Comparison of ENCODE assay signal across 1 cellular context in the genomic region with DNA sequence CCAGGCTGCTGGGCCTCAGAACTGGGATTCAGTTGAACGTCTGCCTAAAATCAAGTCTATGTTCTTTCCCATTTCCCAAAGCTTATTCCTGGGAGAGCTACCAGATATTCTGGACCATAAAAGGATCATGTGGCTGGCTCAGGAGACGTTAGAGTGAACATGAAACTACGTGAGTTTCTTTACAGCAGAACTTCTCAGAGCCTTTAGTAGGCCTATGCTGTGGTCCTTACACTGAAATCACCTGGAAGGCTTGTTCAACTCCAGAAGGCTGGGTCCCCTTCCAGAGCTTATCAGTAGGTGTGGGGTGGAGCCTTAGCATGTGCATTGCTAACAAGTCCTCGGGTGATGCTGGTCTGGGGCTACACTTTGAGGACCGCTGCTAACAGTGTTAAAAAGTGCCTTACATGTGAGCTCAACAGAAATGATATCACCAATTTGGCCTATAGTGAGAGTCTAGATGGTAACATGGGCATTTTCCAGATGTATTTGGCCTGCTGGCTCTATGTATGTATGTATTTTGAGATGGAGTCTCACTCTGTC.
TF ChIP-seq lines count a peak whose summit lies in the region.

No MANE protein-coding gene starts in this region.

TF ChIP-seq in IMR-90, 13 proteins besides CTCF, POLR2A, EP300 and RAD21:
- TF ChIP-seq RFX5 (IDR thresholded peaks at IDR 0.05; ENCODE audit: low read depth, low read length) (no peak), CEBPB (IDR thresholded peaks at IDR 0.05; ENCODE audit: low read depth, low read length) (no peak), CHD1 (IDR thresholded peaks at IDR 0.05; ENCODE audit: low read depth, low read length) (no peak), FOS (IDR thresholded peaks at IDR 0.05; ENCODE audit: low read depth, low read length) (no peak), MXI1 (IDR thresholded peaks at IDR 0.05; ENCODE audit: borderline replicate concordance, low read depth, low read length) (no peak), SMC3 (IDR thresholded peaks at IDR 0.05; ENCODE audit: low read depth, low read length) (no peak), BHLHE40 (IDR thresholded peaks at IDR 0.05; ENCODE audit: low read depth, low read length) (no peak), MAFK (IDR thresholded peaks at IDR 0.05; ENCODE audit: low read depth, low read length) (no peak), RCOR1 (IDR thresholded peaks at IDR 0.05; ENCODE audit: insufficient replicate concordance, low read length) (no peak), NFE2L2 (IDR thresholded peaks at IDR 0.05; ENCODE audit: low read depth, low read length) (no peak), MAZ (IDR thresholded peaks at IDR 0.05; ENCODE audit: borderline replicate concordance, low read depth, low read length) (no peak)
- TF ChIP-seq, protein P1, sequence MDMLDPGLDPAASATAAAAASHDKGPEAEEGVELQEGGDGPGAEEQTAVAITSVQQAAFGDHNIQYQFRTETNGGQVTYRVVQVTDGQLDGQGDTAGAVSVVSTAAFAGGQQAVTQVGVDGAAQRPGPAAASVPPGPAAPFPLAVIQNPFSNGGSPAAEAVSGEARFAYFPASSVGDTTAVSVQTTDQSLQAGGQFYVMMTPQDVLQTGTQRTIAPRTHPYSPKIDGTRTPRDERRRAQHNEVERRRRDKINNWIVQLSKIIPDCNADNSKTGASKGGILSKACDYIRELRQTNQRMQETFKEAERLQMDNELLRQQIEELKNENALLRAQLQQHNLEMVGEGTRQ (IDR thresholded peaks at IDR 0.05; ENCODE audit: low read depth, low read length): no peak
- TF ChIP-seq, protein P2, sequence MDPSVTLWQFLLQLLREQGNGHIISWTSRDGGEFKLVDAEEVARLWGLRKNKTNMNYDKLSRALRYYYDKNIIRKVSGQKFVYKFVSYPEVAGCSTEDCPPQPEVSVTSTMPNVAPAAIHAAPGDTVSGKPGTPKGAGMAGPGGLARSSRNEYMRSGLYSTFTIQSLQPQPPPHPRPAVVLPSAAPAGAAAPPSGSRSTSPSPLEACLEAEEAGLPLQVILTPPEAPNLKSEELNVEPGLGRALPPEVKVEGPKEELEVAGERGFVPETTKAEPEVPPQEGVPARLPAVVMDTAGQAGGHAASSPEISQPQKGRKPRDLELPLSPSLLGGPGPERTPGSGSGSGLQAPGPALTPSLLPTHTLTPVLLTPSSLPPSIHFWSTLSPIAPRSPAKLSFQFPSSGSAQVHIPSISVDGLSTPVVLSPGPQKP (IDR thresholded peaks at IDR 0.05; ENCODE audit: borderline replicate concordance, low read depth, low read length): no peak
